ENCODE assay signal across 26 cellular contexts in genomic region chr9:76198336-76198735, GRCh38.
A peak's percentile ranks its signal among the peaks of the same experiment; 100 is the strongest.
DNase-seq lines count a peak whose midpoint lies in the region; ATAC-seq and TF ChIP-seq lines count a peak whose summit lies in the region.
"Had no signal": no experiment of that assay in that cellular context is flagged by ENCODE, and none has a peak within 500 bp of the region (broad histone marks: within the 10 kb centered on the region; RNA-seq: fewer than 3 reads in every experiment).

No MANE protein-coding gene starts in this region.

- peaks cover 4% of the 10 kb centered on the region for H3K4me1 ChIP-seq in fibroblast of lung (ENCODE audit: control insufficient read depth, extremely low read depth, insufficient read depth, low read length)
- H3K4me1 ChIP-seq in right cardiac atrium (ENCODE audit: control insufficient read depth, insufficient read depth, low read length), result no peaks in the 10 kb centered on the region
- H3K4me1 ChIP-seq: esophagus squamous epithelium, heart left ventricle, prostate gland had no signal

- H3K27me3 ChIP-seq in fibroblast of lung (ENCODE audit: control insufficient read depth, insufficient read depth, low read length), result no peaks in the 10 kb centered on the region
- H3K27me3 ChIP-seq in right cardiac atrium (ENCODE audit: control insufficient read depth, insufficient read depth), result no peaks in the 10 kb centered on the region
- H3K27me3 ChIP-seq: cardiac muscle cell, esophagus squamous epithelium, tibial nerve had no signal

- no peak overlapping the region for H2AFZ ChIP-seq in fibroblast of lung (ENCODE audit: low read length)

- H3K4me3 ChIP-seq in fibroblast of lung (replicated peaks in 1 of 4; ENCODE audit: control extremely low read depth in 1 of 4, insufficient read depth in 1 of 4, low read depth in 3 of 4, low read length in 4 of 4) (no peak overlapping the region), right cardiac atrium (ENCODE audit: low read length) (no peak overlapping the region)
- H3K4me3 ChIP-seq: cardiac muscle cell, esophagus squamous epithelium, heart left ventricle, prostate gland, tibial nerve had no signal

- DNase-seq in Right ventricle myocardium inferior (ENCODE audit: missing footprints) (no peak), cardiac septum (ENCODE audit: low spot score) (no peak), fibroblast of lung (ENCODE audit: low read depth in 2 of 2) (peak; percentile 15 to 84), right cardiac atrium (peak; percentile 59 to 84 (median 65)), stromal cell of bone marrow (ENCODE audit: low read depth) (peak; percentile 24), A172 (ENCODE audit: low spot score) (no peak), SHP77 treated with DMSO at 0.1 percent for 48 hours (lab: John Stamatoyannopoulos, UW) (no peak)
- DNase-seq: activated CD4-positive, alpha-beta memory T cell treated with anti-CD3 and anti-CD28 coated beads, Interleukin-2, amount 10 ng/mL, durations not matched to agents 7 days and 5 days; activated CD4-positive, CD25-positive, alpha-beta regulatory T cell treated with anti-CD3 and anti-CD28 coated beads, Interleukin-2, amount 50 U/mL, for 72 hours; activated CD8-positive, alpha-beta memory T cell treated with anti-CD3 and anti-CD28 coated beads, Interleukin-2, amount 50 U/mL, for 48 hours; activated naive CD4-positive, alpha-beta T cell treated with anti-CD3 and anti-CD28 coated beads, Interleukin-2, amount 10 ng/mL, durations not matched to agents 7 days and 5 days; dermis blood vessel endothelial cell; esophagus squamous epithelium; heart left ventricle; kidney glomerular epithelial cell; mesendoderm; NCI-H1105; NCI-H1930; RPMI8226; SK-N-SH; small intestine; stimulated activated CD4-positive, alpha-beta T cell treated with anti-CD3 and anti-CD28 coated beads, Interleukin-2, amount 100 ng/mL, for 24 hours had no signal

- no peak overlapping the region for H3K27ac ChIP-seq in fibroblast of lung (ENCODE audit: insufficient read depth, low read length)
- H3K27ac ChIP-seq in right cardiac atrium (ENCODE audit: low read length), result no peak overlapping the region
- H3K27ac ChIP-seq: cardiac muscle cell, esophagus squamous epithelium, heart left ventricle, prostate gland, tibial nerve had no signal

- H3K79me2 ChIP-seq in fibroblast of lung (ENCODE audit: control insufficient read depth, insufficient read depth, low read length), result no peaks in the 10 kb centered on the region

- no peak overlapping the region for H3K4me2 ChIP-seq in fibroblast of lung (ENCODE audit: extremely low read depth, insufficient read depth, low read length)
- H3K4me2 ChIP-seq: SK-N-SH had no signal

- TF ChIP-seq CTCF in fibroblast of lung (conservative IDR thresholded peaks at IDR 0.05 in 1 of 2, IDR thresholded peaks at IDR 0.05 in 1 of 2; ENCODE audit: low read depth in 1 of 2, low read length in 2 of 2), result no peak

- ATAC-seq in Right ventricle myocardium inferior (peak; percentile 70), right cardiac atrium (peak; percentile 78 to 79), esophagus mucosa (no peak)

- H3K9ac ChIP-seq in fibroblast of lung (ENCODE audit: insufficient read depth, low read length), result no peak overlapping the region
- H3K9ac ChIP-seq: SK-N-SH had no signal

- intact Hi-C loops in Right ventricle myocardium inferior (cut with DNase I) (no loop called here), cardiac septum (cut with DNase I) (no loop called here), right cardiac atrium (cut with DNase I) (no loop called here)

- WGBS in right cardiac atrium, result 67% methylated on average over 2 of the region's 2 CpGs

- H3K9me3 ChIP-seq in fibroblast of lung (ENCODE audit: control insufficient read depth, insufficient read depth, low read depth, low read length) (no peaks in the 10 kb centered on the region), right cardiac atrium (ENCODE audit: control insufficient read depth, low read length) (no peaks in the 10 kb centered on the region)
- H3K9me3 ChIP-seq: esophagus squamous epithelium, heart left ventricle, prostate gland, SK-N-SH, tibial nerve had no signal

- H4K20me1 ChIP-seq in fibroblast of lung (ENCODE audit: control insufficient read depth, extremely low read depth, insufficient read depth, low read length), result no peaks in the 10 kb centered on the region

- no peaks in the 10 kb centered on the region for H3K36me3 ChIP-seq in fibroblast of lung (ENCODE audit: control insufficient read depth, insufficient read depth, low read length)
- H3K36me3 ChIP-seq: cardiac muscle cell, prostate gland had no signal

Comparison
In these comparisons a context has a peak if more than half of its experiments do, and no peak if none do; other contexts are left out.
1. DNase-seq: peak in fibroblast of lung (2 of 2), right cardiac atrium (3 of 3) and stromal cell of bone marrow (single experiment); none in Right ventricle myocardium inferior (single experiment), cardiac septum (single experiment), A172 (single experiment) and SHP77 treated with DMSO at 0.1 percent for 48 hours (single experiment).